ENCODE assay signal across 1 cellular context in genomic region chr12:10001141-10001778, GRCh38.
TF ChIP-seq lines count a peak whose summit lies in the region.

No MANE protein-coding gene starts in this region.

TF ChIP-seq in K562, 482 proteins besides CTCF, POLR2A, EP300 and RAD21:
- no peak for TF ChIP-seq BACH1 (tag; IDR thresholded peaks at IDR 0.05)
- no peak for TF ChIP-seq ELF4 (CRISPR knock-in tag; IDR thresholded peaks at IDR 0.05)
- no peak for TF ChIP-seq PCBP2 (IDR thresholded peaks at IDR 0.05; ENCODE audit: low read depth, low read length, poor library complexity, severe bottlenecking)
- TF ChIP-seq PREB (CRISPR knock-in tag; IDR thresholded peaks at IDR 0.05): no peak
- TF ChIP-seq DEAF1 (CRISPR knock-in tag; IDR thresholded peaks at IDR 0.05): no peak
- TF ChIP-seq ZNF551 (CRISPR knock-in tag; IDR thresholded peaks at IDR 0.05): no peak
- TF ChIP-seq HBP1 (CRISPR knock-in tag; IDR thresholded peaks at IDR 0.05): no peak
- no peak for TF ChIP-seq AFF1 (IDR thresholded peaks at IDR 0.05; ENCODE audit: low read depth in 1 of 2, partially characterized antibody in 2 of 2)
